Comparison of ENCODE assay signal across 30 cellular contexts in the genomic region with DNA sequence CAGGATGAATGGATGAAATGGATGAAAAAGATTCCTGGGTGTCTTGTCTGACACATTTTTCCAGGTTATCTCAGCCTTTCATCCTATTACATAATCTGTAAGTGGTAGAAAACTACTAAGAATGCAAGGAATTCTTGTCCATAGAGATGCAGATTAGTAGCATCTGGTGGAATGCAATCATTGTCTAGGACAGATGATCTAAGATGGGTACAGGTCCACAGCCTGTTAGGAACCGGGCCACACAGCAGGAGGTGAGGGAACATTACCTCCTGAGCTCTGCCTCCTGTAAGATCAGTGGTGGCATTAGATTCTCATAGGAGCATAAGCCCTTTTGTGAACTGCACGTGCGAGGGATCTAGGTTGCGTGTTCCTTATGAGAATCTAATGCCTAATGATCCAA.
"Had no signal": no experiment of that assay in that cellular context is flagged by ENCODE, and none has a peak within 500 bp of the region (broad histone marks: within the 10 kb centered on the region; RNA-seq: fewer than 3 reads in every experiment).

No MANE protein-coding gene starts in this region.

- H3K27ac ChIP-seq: colonic mucosa, gastrocnemius medialis, heart left ventricle, hepatocyte, parathyroid adenoma, right lobe of liver, stomach, tibial artery, upper lobe of left lung, vagina had no signal

- H3K36me3 Mint-ChIP-seq: memory B cell; mesothelial cell of epicardium; naive B cell; natural killer cell treated with Interleukin-12 subunit alpha and Interleukin-12 subunit beta and Interleukin-15 and Interleukin-18, amount 100 ng/mL, for 72 hours; stimulated activated effector memory CD8-positive, alpha-beta T cell treated with anti-CD3 and anti-CD28 coated beads, Interleukin-12 subunit alpha, Interleukin-12 subunit beta, amount 100 ng/mL, for 72 hours had no signal

- H3K4me3 Mint-ChIP-seq: central memory CD8-positive, alpha-beta T cell; dendritic cell treated with granulocyte-macrophage colony-stimulating factor and Interleukin-4, amounts not matched to agents 40 ng/mL and 50 ng/mL, for 4 days; effector memory CD8-positive, alpha-beta T cell; memory B cell; mesothelial cell of epicardium; naive B cell; natural killer cell treated with Interleukin-12 subunit alpha and Interleukin-12 subunit beta and Interleukin-15 and Interleukin-18, amount 100 ng/mL, for 72 hours; neural crest cell; stimulated activated effector memory CD8-positive, alpha-beta T cell treated with anti-CD3 and anti-CD28 coated beads, Interleukin-12 subunit alpha, Interleukin-12 subunit beta, amount 100 ng/mL, for 72 hours had no signal

- FAIRE-seq: kidney had no signal

- H3K4me1 ChIP-seq: colonic mucosa, gastrocnemius medialis, heart left ventricle, parathyroid adenoma, right lobe of liver, stomach, tibial artery, upper lobe of left lung, vagina had no signal

- H3K9ac ChIP-seq: parathyroid adenoma had no signal

- H3K4me3 ChIP-seq: colonic mucosa, gastrocnemius medialis, heart left ventricle, hepatocyte, lung, mucosa of descending colon, right lobe of liver, smooth muscle cell, stomach, tibial artery, upper lobe of left lung, vagina had no signal

- H3K9me3 Mint-ChIP-seq: dendritic cell treated with granulocyte-macrophage colony-stimulating factor and Interleukin-4, amounts not matched to agents 40 ng/mL and 50 ng/mL, for 4 days; mesothelial cell of epicardium; natural killer cell treated with Interleukin-12 subunit alpha and Interleukin-12 subunit beta and Interleukin-15 and Interleukin-18, amount 100 ng/mL, for 72 hours; neural crest cell had no signal

- H3K36me3 ChIP-seq: colonic mucosa, gastrocnemius medialis, heart left ventricle, right lobe of liver, stomach, tibial artery, upper lobe of left lung, vagina had no signal

- H3K27me3 Mint-ChIP-seq: central memory CD8-positive, alpha-beta T cell; dendritic cell treated with granulocyte-macrophage colony-stimulating factor and Interleukin-4, amounts not matched to agents 40 ng/mL and 50 ng/mL, for 4 days; effector memory CD8-positive, alpha-beta T cell; memory B cell; naive B cell; natural killer cell treated with Interleukin-12 subunit alpha and Interleukin-12 subunit beta and Interleukin-15 and Interleukin-18, amount 100 ng/mL, for 72 hours had no signal

- H3K4me1 Mint-ChIP-seq: central memory CD8-positive, alpha-beta T cell; memory B cell; mesothelial cell of epicardium; naive B cell; neural crest cell; stimulated activated effector memory CD8-positive, alpha-beta T cell treated with anti-CD3 and anti-CD28 coated beads, Interleukin-12 subunit alpha, Interleukin-12 subunit beta, amount 100 ng/mL, for 72 hours had no signal

- H2AFZ ChIP-seq: hepatocyte, parathyroid adenoma had no signal

- ATAC-seq: effector memory CD8-positive, alpha-beta T cell; gastrocnemius medialis; heart left ventricle; left lobe of liver; mucosa of descending colon; natural killer cell treated with Interleukin-12 subunit alpha and Interleukin-12 subunit beta and Interleukin-15 and Interleukin-18, amount 100 ng/mL, for 72 hours; right lobe of liver; stimulated activated effector memory CD8-positive, alpha-beta T cell treated with anti-CD3 and anti-CD28 coated beads, Interleukin-12 subunit alpha, Interleukin-12 subunit beta, amount 100 ng/mL, for 72 hours had no signal

- H3K27ac Mint-ChIP-seq: dendritic cell treated with granulocyte-macrophage colony-stimulating factor and Interleukin-4, amounts not matched to agents 40 ng/mL and 50 ng/mL, for 4 days; effector memory CD8-positive, alpha-beta T cell; memory B cell; mesothelial cell of epicardium; natural killer cell treated with Interleukin-12 subunit alpha and Interleukin-12 subunit beta and Interleukin-15 and Interleukin-18, amount 100 ng/mL, for 72 hours; progenitor cell of endocrine pancreas; stimulated activated effector memory CD8-positive, alpha-beta T cell treated with anti-CD3 and anti-CD28 coated beads, Interleukin-12 subunit alpha, Interleukin-12 subunit beta, amount 100 ng/mL, for 72 hours had no signal

- H3K4me2 ChIP-seq: hepatocyte, smooth muscle cell had no signal

- H3K27me3 ChIP-seq: colonic mucosa, gastrocnemius medialis, hepatocyte, right lobe of liver, stomach, tibial artery, upper lobe of left lung, vagina had no signal

- H3K9me3 ChIP-seq: colonic mucosa, gastrocnemius medialis, heart left ventricle, right lobe of liver, tibial artery, upper lobe of left lung, vagina had no signal

- H3K79me2 ChIP-seq: hepatocyte, parathyroid adenoma had no signal

- DNase-seq: colonic mucosa; effector memory CD8-positive, alpha-beta T cell; foreskin fibroblast; gastrocnemius medialis; heart left ventricle; kidney; mucosa of descending colon; naive B cell; right lobe of liver; stimulated activated CD4-positive, alpha-beta T cell treated with anti-CD3 and anti-CD28 coated beads, Interleukin-12 subunit alpha, Interleukin-12 subunit beta, amount 100 ng/mL, for 4 hours; stimulated activated CD4-positive, alpha-beta T cell treated with anti-CD3 and anti-CD28 coated beads, Interleukin-1b, Interleukin-23, amount 100 ng/mL, for 48 hours; stimulated activated CD4-positive, alpha-beta T cell treated with anti-CD3 and anti-CD28 coated beads, Interleukin-4, amount 100 ng/mL, for 1 hour; stimulated activated naive CD4-positive, alpha-beta T cell treated with Interleukin-2 at 50 U/mL for 16 hours; stomach; tibial artery; upper lobe of left lung had no signal
